ENCODE assay signal across 8 cellular contexts in genomic region chr3:18423401-18424212, GRCh38. TPM values are rescaled to one million over a fixed set of nuclear protein-coding genes. Genes with fewer than 3 reads are reported as not detected.
A peak's percentile ranks its signal among the peaks of the same experiment; 100 is the strongest.
DNase-seq lines count a peak whose midpoint lies in the region; ATAC-seq and TF ChIP-seq lines count a peak whose summit lies in the region.

No MANE protein-coding gene starts in this region.

- TF ChIP-seq CTCF in mammary epithelial cell (conservative IDR thresholded peaks at IDR 0.05 in 1 of 2, IDR thresholded peaks at IDR 0.05 in 1 of 2; ENCODE audit: extremely low read depth in 1 of 2, insufficient read depth in 1 of 2, low read depth in 1 of 2, low read length in 2 of 2) (no peak), sigmoid colon (IDR thresholded peaks at IDR 0.05) (no peak)

- peak overlapping the region; percentile 99 for H2AFZ ChIP-seq in mammary epithelial cell (ENCODE audit: low read depth, low read length)

- 8% methylated on average over 16 of the region's 22 CpGs for WGBS in mammary epithelial cell (ENCODE audit: low coverage, missing lambda C conversion rate)
- WGBS in sigmoid colon, 2 donors, result 1 to 2% methylated on average over 22 of the region's 22 CpGs

- peak overlapping the region; percentile 97 for H3K4me2 ChIP-seq in mammary epithelial cell (ENCODE audit: insufficient read depth, low read depth, low read length)

- dilution Hi-C loops in mammary epithelial cell (cut with HindIII; ENCODE audit: low sequenced_read_pairs), result no loop called here

- CTCF ChIA-PET in mammary epithelial cell (lab: Charles Lee; ENCODE audit: low non-redundant PET), result no interaction called here

- TF ChIP-seq EP300 in sigmoid colon (IDR thresholded peaks at IDR 0.05), result no peak

- intact Hi-C loops in mammary epithelial cell (cut with micrococcal nuclease) (no loop called here), sigmoid colon (cut with DNase I) (loop anchor here (10.0 kb wide), 1 partner anchor 679 kb away; the partner anchor contains the start of gene TBC1D5)

- in situ Hi-C loops in mammary epithelial cell (cut with MboI; ENCODE audit: low sequenced_read_pairs in 2 of 2), result no loop called here

- H3K27me3 ChIP-seq in mammary epithelial cell (ENCODE audit: insufficient read depth, low read length), result peaks cover 4% of the 10 kb centered on the region
- no peaks in the 10 kb centered on the region for H3K27me3 ChIP-seq in sigmoid colon

- H3K27ac ChIP-seq in mammary epithelial cell (ENCODE audit: insufficient read depth, low read depth, low read length) (no peak overlapping the region), sigmoid colon (peak overlapping the region; percentile 84 to 95 (median 92))

- no peak overlapping the region for H3K9ac ChIP-seq in mammary epithelial cell (ENCODE audit: insufficient read depth, low read length)

- no peaks in the 10 kb centered on the region for H3K79me2 ChIP-seq in mammary epithelial cell (ENCODE audit: insufficient read depth, low read length)

- H3K36me3 ChIP-seq in mammary epithelial cell (ENCODE audit: insufficient read depth, low read length) (no peaks in the 10 kb centered on the region), sigmoid colon (peaks cover 0 to 6% (median 0%) of the 10 kb centered on the region in 4 donors)

- DNase-seq in COLO829 (ENCODE audit: low spot score) (peak; percentile 30), RPMI7951 (ENCODE audit: low read depth) (peak; percentile 45), mammary epithelial cell (peak; percentile 46), iPS-NIHi11 (ENCODE audit: low spot score) (peak; percentile 25), sigmoid colon (peak; percentile 66), hepatic stellate cell (ENCODE audit: low spot score) (no peak)

- TF ChIP-seq POLR2A in sigmoid colon (IDR thresholded peaks at IDR 0.05), result no peak

- ATAC-seq in GM19328 (IDR thresholded peaks at IDR 0.05; ENCODE audit: unreplicated experiment) (peak; percentile 65), HG03280 (IDR thresholded peaks at IDR 0.05; ENCODE audit: unreplicated experiment) (peak; percentile 80)

- H3K4me3 ChIP-seq in mammary epithelial cell (replicated peaks in 1 of 3; ENCODE audit: insufficient read depth in 1 of 3, low read depth in 2 of 3, low read length in 3 of 3) (peak overlapping the region; percentile 66 to 87 (median 74)), sigmoid colon (peak overlapping the region; percentile 85 to 92 (median 88))

- H3K9me3 ChIP-seq in mammary epithelial cell (replicated peaks; ENCODE audit: insufficient read depth, low read length) (no peaks in the 10 kb centered on the region), sigmoid colon (no peaks in the 10 kb centered on the region)

- H3K4me1 ChIP-seq in mammary epithelial cell (ENCODE audit: insufficient read depth, low read length), result peaks cover 8% of the 10 kb centered on the region
- H3K4me1 ChIP-seq in sigmoid colon, result peaks cover 0 to 55% (median 34%) of the 10 kb centered on the region in 4 donors

- no TSS peak for BruUV-seq in mammary epithelial cell (replicated peaks; lab: Mats Ljungman, UMichigan)

- H4K20me1 ChIP-seq in mammary epithelial cell (ENCODE audit: insufficient read depth, low read length), result no peaks in the 10 kb centered on the region

RNA-seq across cellular contexts. Expression of gene SATB1, which starts 1.5 kb away (rescaled TPM):
- total RNA-seq in RPMI7951 (2014; rRNA removed; shearing (Covaris generic)), result 0.20 and 0.72 TPM in 2 replicates
- total RNA-seq in mammary epithelial cell (10 to 100 TPM in 1 of 2 donors, 1 to 10 TPM in 1; 4.4 to 10.0 TPM), sigmoid colon (100 to 1,000 TPM in 2 of 4 donors, 10 to 100 TPM in 2; 56.7 to 135 (median 93.4) TPM)
- polyA plus RNA-seq in mammary epithelial cell (2.0 TPM), sigmoid colon (10 to 100 TPM in 1 of 3 donors, 1 to 10 TPM in 2; 5.5 to 24.1 (median 9.0) TPM)
- 0.05 TPM for polyA minus RNA-seq in mammary epithelial cell

Comparison
In these comparisons a context has a peak if more than half of its experiments do, and no peak if none do; other contexts are left out.
1. RNA of gene SATB1, which starts 1.5 kb away (total RNA-seq): 56.7 to 135 TPM in sigmoid colon; 4.4 to 10.0 TPM in mammary epithelial cell and 0.20 to 0.72 TPM in RPMI7951; every median in the first group is over 4 times any median in the second.